Comparison of ENCODE assay signal across 21 cellular contexts in the genomic region with DNA sequence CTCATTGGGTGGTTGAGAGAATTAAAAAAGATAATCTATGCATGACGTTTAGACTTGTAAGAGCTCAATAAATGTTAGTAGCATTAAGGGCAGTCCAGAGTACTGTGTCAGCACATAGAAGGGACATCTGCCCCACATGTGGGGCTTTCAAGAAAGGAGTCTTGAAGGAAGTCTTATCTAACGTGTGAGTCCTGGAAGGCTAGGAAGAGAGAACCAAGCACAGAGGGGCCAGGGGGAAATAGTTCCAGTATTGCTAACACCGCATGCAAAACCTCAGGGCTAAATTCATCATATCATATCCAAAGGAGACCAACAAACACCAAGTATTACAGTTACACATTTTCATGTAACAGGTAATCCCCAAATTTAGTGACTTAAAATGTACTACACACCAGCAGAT.
DNase-seq lines count a peak whose midpoint lies in the region; ATAC-seq and TF ChIP-seq lines count a peak whose summit lies in the region.
"Had no signal": no experiment of that assay in that cellular context is flagged by ENCODE, and none has a peak within 500 bp of the region (broad histone marks: within the 10 kb centered on the region; RNA-seq: fewer than 3 reads in every experiment).

No MANE protein-coding gene starts in this region.

- POLR2A ChIA-PET in Panc1 (lab: Charles Lee): no interaction called here

- peaks cover 80% of the 10 kb centered on the region for H3K4me1 Mint-ChIP-seq in activated T-cell treated with anti-CD3 and anti-CD28 coated beads, Interleukin-2, amount 50 U/mL, for 24 hours (ENCODE audit: low read depth)
- H3K4me1 Mint-ChIP-seq in stimulated activated effector memory CD8-positive, alpha-beta T cell treated with anti-CD3 and anti-CD28 coated beads, Interleukin-12 subunit alpha, Interleukin-12 subunit beta, amount 100 ng/mL, for 72 hours: peaks cover 81% of the 10 kb centered on the region

- no peaks in the 10 kb centered on the region for H3K9me3 Mint-ChIP-seq in activated T-cell treated with anti-CD3 and anti-CD28 coated beads, Interleukin-2, amount 50 U/mL, for 24 hours
- H3K9me3 Mint-ChIP-seq in stimulated activated effector memory CD8-positive, alpha-beta T cell treated with anti-CD3 and anti-CD28 coated beads, Interleukin-12 subunit alpha, Interleukin-12 subunit beta, amount 100 ng/mL, for 72 hours: no peaks in the 10 kb centered on the region
- H3K9me3 Mint-ChIP-seq: T-helper 2 cell treated with Interferon-gamma antibody and Interleukin-4, amounts not matched to agents 5 μg/mL and 100 μg/mL, for 36 hours had no signal

- H3K4me1 ChIP-seq in Panc1 (ENCODE audit: control insufficient read depth, insufficient read depth, low read length): peaks cover 10% of the 10 kb centered on the region; the same call in 1 of the 2 replicates
- H3K4me1 ChIP-seq in SJCRH30: peaks cover 10% of the 10 kb centered on the region
- H3K4me1 ChIP-seq: gastrocnemius medialis had no signal

- H3K4me3 Mint-ChIP-seq in activated T-cell treated with anti-CD3 and anti-CD28 coated beads, Interleukin-2, amount 50 U/mL, for 24 hours: peak overlapping the region; percentile 21
- H3K4me3 Mint-ChIP-seq in stimulated activated effector memory CD8-positive, alpha-beta T cell treated with anti-CD3 and anti-CD28 coated beads, Interleukin-12 subunit alpha, Interleukin-12 subunit beta, amount 100 ng/mL, for 72 hours: peak overlapping the region; percentile 11
- H3K4me3 Mint-ChIP-seq: T-helper 2 cell treated with Interferon-gamma antibody and Interleukin-4, amounts not matched to agents 5 μg/mL and 100 μg/mL, for 36 hours had no signal

- BruUV-seq in Panc1 (replicated peaks; lab: Mats Ljungman, UMichigan): no TSS peak

- no peaks in the 10 kb centered on the region for H3K27me3 ChIP-seq in Panc1 (ENCODE audit: control insufficient read depth, insufficient read depth, low read length)
- H3K27me3 ChIP-seq in SJCRH30: no peaks in the 10 kb centered on the region
- H3K27me3 ChIP-seq: gastrocnemius medialis had no signal

- H3K27ac ChIP-seq in Panc1 (ENCODE audit: low read length) (peak overlapping the region; percentile 8; the same call in 1 of the 2 replicates), SJCRH30 (no peak overlapping the region)
- H3K27ac ChIP-seq: gastrocnemius medialis, VCaP had no signal

- ATAC-seq in Panc1 (no peak), omental fat pad (ENCODE audit: low FRiP score) (no peak)
- ATAC-seq in stimulated activated effector memory CD8-positive, alpha-beta T cell treated with anti-CD3 and anti-CD28 coated beads, Interleukin-12 subunit alpha, Interleukin-12 subunit beta, amount 100 ng/mL, for 72 hours: peak; percentile 31
- ATAC-seq: gastrocnemius medialis had no signal

- H3K27ac Mint-ChIP-seq in activated T-cell treated with anti-CD3 and anti-CD28 coated beads, Interleukin-2, amount 50 U/mL, for 24 hours: peak overlapping the region; percentile 91
- peak overlapping the region; percentile 81 for H3K27ac Mint-ChIP-seq in stimulated activated effector memory CD8-positive, alpha-beta T cell treated with anti-CD3 and anti-CD28 coated beads, Interleukin-12 subunit alpha, Interleukin-12 subunit beta, amount 100 ng/mL, for 72 hours
- H3K27ac Mint-ChIP-seq: T-helper 2 cell treated with Interferon-gamma antibody and Interleukin-4, amounts not matched to agents 5 μg/mL and 100 μg/mL, for 36 hours had no signal

- no peak for DNase-seq in activated T-cell treated with anti-CD3 and anti-CD28 coated beads, Interleukin-2, amount 50 U/mL, for 24 hours
- DNase-seq in activated T-cell treated with anti-CD3 and anti-CD28 coated beads for 4 hours (no peak), Panc1 (ENCODE audit: low read depth, low spot score) (no peak), glomerular visceral epithelial cell (ENCODE audit: extremely low spot score) (peak; percentile 14), DMS153 treated with DMSO at 0.1 percent for 48 hours (lab: John Stamatoyannopoulos, UW; ENCODE audit: unreplicated experiment) (no peak), SJCRH30 (no peak), omental fat pad (ENCODE audit: low spot score) (no peak)
- peak in 1 of 2 donors; percentile 53 for DNase-seq in stimulated activated effector memory CD8-positive, alpha-beta T cell treated with anti-CD3 and anti-CD28 coated beads, Interleukin-12 subunit alpha, Interleukin-12 subunit beta, amount 100 ng/mL, for 72 hours (ENCODE audit: low spot score in 2 of 2)
- DNase-seq: activated CD4-positive, alpha-beta T cell treated with anti-CD3 and anti-CD28 coated beads, Interleukin-2, amount 50 U/mL, for 1 hour; activated naive CD4-positive, alpha-beta T cell; effector CD4-positive, alpha-beta T cell; erythroblast; gastrocnemius medialis; GOT3; NCI-H1105 treated with DMSO at 0.1 percent for 48 hours; NCI-H2081; NCI-H446 treated with DMSO at 0.1 percent for 48 hours; retina; SK-N-SH had no signal

- no peaks in the 10 kb centered on the region for H3K27me3 Mint-ChIP-seq in activated T-cell treated with anti-CD3 and anti-CD28 coated beads, Interleukin-2, amount 50 U/mL, for 24 hours

- CTCF ChIA-PET in Panc1 (lab: Charles Lee): no interaction called here

- peaks cover 5% of the 10 kb centered on the region; the same call in 1 of the 2 replicates for H3K9me3 ChIP-seq in Panc1 (ENCODE audit: control insufficient read depth, insufficient read depth, low read depth, low read length)
- no peaks in the 10 kb centered on the region; the same call in 1 of the 2 replicates for H3K9me3 ChIP-seq in SJCRH30 (replicated peaks)
- H3K9me3 ChIP-seq: gastrocnemius medialis, SK-N-SH had no signal

- H3K36me3 ChIP-seq in Panc1 (ENCODE audit: control insufficient read depth, insufficient read depth, low read length) (no peaks in the 10 kb centered on the region), SJCRH30 (no peaks in the 10 kb centered on the region; the same call in 1 of the 2 replicates)
- H3K36me3 ChIP-seq: gastrocnemius medialis had no signal

- TF ChIP-seq CTCF in Panc1 (IDR thresholded peaks at IDR 0.05) (no peak), omental fat pad (IDR thresholded peaks at IDR 0.05) (no peak)

- in situ Hi-C loops in Panc1 (cut with HindIII; ENCODE audit: low pct_unique_long_range_greater_than_20kb, low sequenced_read_pairs): no loop called here

- intact Hi-C loops in Panc1 (cut with micrococcal nuclease; ENCODE audit: unreplicated experiment): no loop called here

- no peak overlapping the region for H3K4me3 ChIP-seq in Panc1 (ENCODE audit: low read depth in 2 of 2, low read length in 2 of 2)
- no peak overlapping the region for H3K4me3 ChIP-seq in SJCRH30
- H3K4me3 ChIP-seq: gastrocnemius medialis had no signal

- peaks cover 43% of the 10 kb centered on the region for H3K36me3 Mint-ChIP-seq in activated T-cell treated with anti-CD3 and anti-CD28 coated beads, Interleukin-2, amount 50 U/mL, for 24 hours (ENCODE audit: low read depth)
- peaks cover 57% of the 10 kb centered on the region for H3K36me3 Mint-ChIP-seq in stimulated activated effector memory CD8-positive, alpha-beta T cell treated with anti-CD3 and anti-CD28 coated beads, Interleukin-12 subunit alpha, Interleukin-12 subunit beta, amount 100 ng/mL, for 72 hours
